In genomic region chr7:39948932-39949928, GRCh38 we compare ENCODE assay signal across 8 cellular contexts. TPM values are rescaled to one million over a fixed set of nuclear protein-coding genes. Genes with fewer than 3 reads are reported as not detected.
DNase-seq lines count a peak whose midpoint lies in the region; ATAC-seq and TF ChIP-seq lines count a peak whose summit lies in the region.

No MANE protein-coding gene starts in this region.

- peaks cover 6 to 10% (median 9%) of the 10 kb centered on the region in 3 experiments for H3K36me3 Mint-ChIP-seq in H9 (ENCODE audit: insufficient read depth in 1 of 3, low read depth in 3 of 3)
- H3K36me3 Mint-ChIP-seq in natural killer cell = no peaks in the 10 kb centered on the region

- H3K36me3 ChIP-seq in ES-I3 (ENCODE audit: insufficient read depth, low read length) = no peaks in the 10 kb centered on the region

- H2BK15ac ChIP-seq in H9 (ENCODE audit: low read depth, low read length) = no peak overlapping the region

- H3K4me3 Mint-ChIP-seq in H9 (peak overlapping the region; percentile 98 to 100), natural killer cell (peak overlapping the region; percentile 98)

- peak overlapping the region; percentile 84 for H3K14ac ChIP-seq in H9 (ENCODE audit: insufficient read depth, low read length)

- H3K9me3 Mint-ChIP-seq in H9 = peaks cover 0 to 6% of the 10 kb centered on the region in 2 experiments; a peak in 2 of 5 replicates
- no peaks in the 10 kb centered on the region for H3K9me3 Mint-ChIP-seq in natural killer cell

- no peak overlapping the region for H3K4ac ChIP-seq in H9 (ENCODE audit: low read depth, low read length)

- no peak overlapping the region for H2BK12ac ChIP-seq in H9 (ENCODE audit: insufficient read length, low read depth, low read length)

- H3K27me3 Mint-ChIP-seq in H9 (ENCODE audit: low read depth) = no peaks in the 10 kb centered on the region
- no peaks in the 10 kb centered on the region for H3K27me3 Mint-ChIP-seq in natural killer cell (ENCODE audit: low read depth in 2 of 2)

- H3K56ac ChIP-seq in H9 (ENCODE audit: insufficient read length, low read depth, low read length) = peak overlapping the region; percentile 64

- peak; percentile 98 for TF ChIP-seq POLR2A in Raji (IDR thresholded peaks at IDR 0.05; ENCODE audit: insufficient read depth, low read depth, low read length)

- no peak overlapping the region for H4K91ac ChIP-seq in H9 (ENCODE audit: insufficient read length, low read depth, low read length)

- H3K9ac ChIP-seq in ES-I3 (ENCODE audit: low read depth, low read length) = peak overlapping the region; percentile 93
- H3K9ac ChIP-seq in H9 (ENCODE audit: extremely low read depth, insufficient read length, low read length) = peak overlapping the region; percentile 88

- peak overlapping the region; percentile 100 for H3K27ac Mint-ChIP-seq in H9
- H3K27ac Mint-ChIP-seq in natural killer cell = peak overlapping the region; percentile 98 to 100

- peak overlapping the region; percentile 73 for H2BK5ac ChIP-seq in H9 (ENCODE audit: insufficient read length, low read length)

- no peak overlapping the region for H4K8ac ChIP-seq in H9 (replicated peaks; ENCODE audit: insufficient read length, low read depth, low read length)

- no peak overlapping the region for H3K23ac ChIP-seq in H9 (ENCODE audit: insufficient read length, low read depth, low read length)

- DNase-seq in H9 = peak; percentile 99
- peak; percentile 100 for DNase-seq in M059J (ENCODE audit: low read depth)
- peak; percentile 99 for DNase-seq in activated effector memory CD4-positive, alpha-beta T cell treated with anti-CD3 and anti-CD28 coated beads, Interleukin-2, amount 50 U/mL, for 16 hours
- DNase-seq in fibroblast of pulmonary artery (ENCODE audit: low read depth) = peak; percentile 100
- DNase-seq in natural killer cell = peak; percentile 97
- DNase-seq in stimulated activated naive CD4-positive, alpha-beta T cell (lab: John Stamatoyannopoulos, UW) = peak; percentile 95 to 100 (median 98)

- peak; percentile 67 to 84 (median 70) for ATAC-seq in natural killer cell

- no peak overlapping the region for H2AK5ac ChIP-seq in H9 (ENCODE audit: insufficient read length, low read length)

- peak overlapping the region; percentile 74 for H3K4me2 ChIP-seq in H9 (ENCODE audit: insufficient read depth, insufficient read length, low read length)

- H2BK20ac ChIP-seq in H9 (ENCODE audit: low read depth, low read length, poor library complexity, severe bottlenecking) = no peak overlapping the region

- H3K4me3 ChIP-seq in fibroblast of pulmonary artery (replicated peaks; ENCODE audit: low read depth, low read length) = peak overlapping the region; percentile 63

- intact Hi-C loops in natural killer cell (cut with micrococcal nuclease) = loop anchor here (1.0 kb wide), 1 partner anchor 185 kb away; the partner anchor contains the start of gene MPLKIP

- no peak overlapping the region for H2BK120ac ChIP-seq in H9 (ENCODE audit: low read depth, low read length, poor library complexity, severe bottlenecking)

- H3K4me1 Mint-ChIP-seq in H9 (peaks cover 11 to 21% of the 10 kb centered on the region in 2 experiments), natural killer cell (peaks cover 40 to 46% of the 10 kb centered on the region in 2 donors)

- no CpG with 5 or more reads among the region's 75 CpGs for WGBS in H9 (ENCODE audit: extremely low coverage, insufficient read length, low lambda C conversion rate)

- H4K20me1 ChIP-seq in H9 (ENCODE audit: control insufficient read depth, insufficient read depth, insufficient read length) = no peaks in the 10 kb centered on the region

- H3T11ph ChIP-seq in H9 (ENCODE audit: low read length) = no peak overlapping the region

- TF ChIP-seq CTCF in H9 (conservative IDR thresholded peaks at IDR 0.05) (no peak), fibroblast of pulmonary artery (IDR thresholded peaks at IDR 0.05; ENCODE audit: low read length, missing control alignments) (no peak), natural killer cell (IDR thresholded peaks at IDR 0.05) (no peak)

- peak overlapping the region; percentile 31 for H3K18ac ChIP-seq in H9 (ENCODE audit: insufficient read length, low read depth, low read length)

- no peaks in the 10 kb centered on the region for H3K27me3 ChIP-seq in H9 (ENCODE audit: insufficient read depth, low read length)

- peaks cover 20% of the 10 kb centered on the region; the same call in 1 of the 2 replicates for H3K79me2 ChIP-seq in H9 (ENCODE audit: insufficient read depth, low read length)

- H3K9me3 ChIP-seq in ES-I3 (ENCODE audit: control insufficient read depth, insufficient read depth, low read length) (no peaks in the 10 kb centered on the region), H9 (ENCODE audit: control insufficient read depth, low read depth, low read length) (no peaks in the 10 kb centered on the region)

- peak overlapping the region; percentile 56 for H4K5ac ChIP-seq in H9 (ENCODE audit: insufficient read length, low read depth, low read length)

- peak overlapping the region; percentile 94 for H3K27ac ChIP-seq in H9 (ENCODE audit: insufficient read length, low read depth, low read length)

- no peak overlapping the region for H2AFZ ChIP-seq in H9 (ENCODE audit: low read length)

- no peaks in the 10 kb centered on the region for H3K4me1 ChIP-seq in ES-I3 (ENCODE audit: insufficient read depth, low read length)
- H3K4me1 ChIP-seq in H9 (ENCODE audit: insufficient read depth, low read length) = peaks cover 4% of the 10 kb centered on the region

- peaks cover 4% of the 10 kb centered on the region for H3K23me2 ChIP-seq in H9 (ENCODE audit: insufficient read length, low read depth, low read length, poor library complexity, severe bottlenecking)

- H3K79me1 ChIP-seq in H9 (ENCODE audit: insufficient read depth, low read depth, low read length, poor library complexity, severe bottlenecking) = no peaks in the 10 kb centered on the region

RNA-seq across cellular contexts. Expression of gene CDK13, which starts 0.8 kb away (rescaled TPM):
- total RNA-seq in H9 (2021) (50.2 and 52.2 TPM in 2 replicates), natural killer cell (100 to 1,000 TPM; 149 to 179 (median 163) TPM)
- total RNA-seq in M059J (2014; rRNA removed; shearing (Covaris generic)) = 45.3 and 46.9 TPM in 2 replicates

Comparison
In these comparisons a context has a peak if more than half of its experiments do, and no peak if none do; other contexts are left out.
1. Peak in every context shown above with its lines: DNase-seq, ATAC-seq, H3K4me3 ChIP-seq and H3K27ac ChIP-seq.